In the genomic region with DNA sequence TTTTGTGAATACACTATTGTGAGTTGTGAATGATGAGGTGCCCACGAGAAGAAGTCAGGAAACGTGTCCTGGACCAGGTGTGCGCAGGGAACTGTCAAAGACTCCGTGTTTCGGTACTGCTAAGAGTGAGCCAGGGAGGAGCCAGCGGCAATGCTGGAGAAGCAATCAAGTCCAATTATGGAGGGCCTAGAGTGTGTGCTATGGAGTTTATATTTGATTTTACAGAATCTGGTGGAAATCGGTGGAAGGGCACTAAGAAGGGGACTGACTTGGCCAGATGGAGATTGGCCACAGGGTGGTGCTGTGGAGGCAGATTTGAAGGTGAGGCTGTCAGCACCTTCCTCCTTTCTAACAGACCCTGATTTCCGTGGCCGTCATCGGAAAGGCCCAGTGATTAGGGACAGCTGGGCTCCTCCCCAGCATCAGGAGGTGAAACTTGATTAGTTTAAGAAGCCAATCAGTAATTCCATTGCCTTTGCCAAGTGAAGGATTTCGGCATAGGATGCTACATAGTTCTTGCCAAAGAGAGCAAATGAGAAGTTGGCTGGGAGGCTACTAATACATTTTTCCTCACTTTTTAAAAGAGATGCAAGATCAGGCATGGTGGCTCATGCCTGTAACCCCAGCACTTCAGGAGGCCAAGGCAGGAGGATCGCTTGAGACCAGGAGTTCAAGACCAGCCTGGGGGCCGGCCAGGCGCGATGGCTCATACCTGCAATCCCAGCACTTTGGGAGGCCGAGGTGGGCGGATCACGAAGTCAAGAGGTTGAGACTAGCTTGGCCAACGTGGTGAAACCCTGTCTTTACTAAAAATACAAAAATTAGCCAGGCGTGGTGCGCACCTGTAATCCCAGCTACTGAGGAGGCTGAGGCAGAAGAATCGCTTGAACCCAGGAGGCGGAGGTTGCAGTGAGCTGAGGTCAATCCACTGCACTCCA, we compare ENCODE assay signal across 8 cellular contexts. TPM values are rescaled to one million over a fixed set of nuclear protein-coding genes. Genes with fewer than 3 reads are reported as not detected.
DNase-seq lines count a peak whose midpoint lies in the region; ATAC-seq and TF ChIP-seq lines count a peak whose summit lies in the region.

No MANE protein-coding gene starts in this region.

- H3K4me1 ChIP-seq in hepatocyte (ENCODE audit: insufficient read depth) = no peaks in the 10 kb centered on the region

- no peak overlapping the region for H3K4me3 Mint-ChIP-seq in T-helper 2 cell treated with Interferon-gamma antibody and Interleukin-4, amounts not matched to agents 5 μg/mL and 100 μg/mL, for 36 hours

- H3K27me3 Mint-ChIP-seq in T-helper 2 cell treated with Interferon-gamma antibody and Interleukin-4, amounts not matched to agents 5 μg/mL and 100 μg/mL, for 36 hours (ENCODE audit: low read depth) = no peaks in the 10 kb centered on the region

- H3K9me2 ChIP-seq in hepatocyte (replicated peaks; ENCODE audit: insufficient read depth) = no peaks in the 10 kb centered on the region

- no peak for ATAC-seq in GM18502 (IDR thresholded peaks at IDR 0.05; ENCODE audit: poor library complexity, unreplicated experiment)

- 68% methylated on average over 23 of the region's 23 CpGs for WGBS in hepatocyte (ENCODE audit: low lambda C conversion rate, missing lambda C conversion rate)

- H3K9me3 ChIP-seq in hepatocyte (ENCODE audit: low read depth) = no peaks in the 10 kb centered on the region

- H4K20me1 ChIP-seq in hepatocyte (ENCODE audit: insufficient read depth, poor library complexity, severe bottlenecking) = no peaks in the 10 kb centered on the region

- peak overlapping the region; percentile 4 for H3K27ac Mint-ChIP-seq in T-helper 2 cell treated with Interferon-gamma antibody and Interleukin-4, amounts not matched to agents 5 μg/mL and 100 μg/mL, for 36 hours

- H3K27me3 ChIP-seq in hepatocyte = no peaks in the 10 kb centered on the region

- H2AFZ ChIP-seq in hepatocyte = no peak overlapping the region

- H3K36me3 Mint-ChIP-seq in T-helper 2 cell treated with Interferon-gamma antibody and Interleukin-4, amounts not matched to agents 5 μg/mL and 100 μg/mL, for 36 hours (ENCODE audit: low read depth) = no peaks in the 10 kb centered on the region

- no peaks in the 10 kb centered on the region for H3K36me3 ChIP-seq in hepatocyte (replicated peaks; ENCODE audit: insufficient read depth, low read depth)

- TF ChIP-seq CTCF in hepatocyte (IDR thresholded peaks at IDR 0.05; ENCODE audit: poor library complexity) = peak; percentile 87

- no peaks in the 10 kb centered on the region for H3K9me3 Mint-ChIP-seq in T-helper 2 cell treated with Interferon-gamma antibody and Interleukin-4, amounts not matched to agents 5 μg/mL and 100 μg/mL, for 36 hours

- peaks cover 11% of the 10 kb centered on the region for H3K4me1 Mint-ChIP-seq in T-helper 2 cell treated with Interferon-gamma antibody and Interleukin-4, amounts not matched to agents 5 μg/mL and 100 μg/mL, for 36 hours (ENCODE audit: low read depth)

- no peak overlapping the region for H3K4me2 ChIP-seq in hepatocyte

- DNase-seq in DMS153 treated with DMSO at 0.1 percent for 48 hours (lab: John Stamatoyannopoulos, UW; ENCODE audit: unreplicated experiment) (peak; percentile 83), HCEC 1CT (peak; percentile 62), NCI-H2029 treated with DMSO at 0.1 percent for 48 hours (lab: John Stamatoyannopoulos, UW) (peak; percentile 90), amygdala (lab: John Stamatoyannopoulos, UW) (peak in 47 of 56 donors; percentile 10 to 84 (median 51)), hepatocyte (ENCODE audit: low spot score) (peak; percentile 89), skeletal muscle cell (ENCODE audit: low read depth) (peak; percentile 27)
- peak; percentile 72 for DNase-seq in T-helper 2 cell treated with Interferon-gamma antibody and Interleukin-4, amounts not matched to agents 5 μg/mL and 100 μg/mL, for 36 hours (ENCODE audit: low spot score)

- no peak overlapping the region for H3K27ac ChIP-seq in hepatocyte

- H3K4me3 ChIP-seq in hepatocyte = no peak overlapping the region
- H3K4me3 ChIP-seq in skeletal muscle cell (ENCODE audit: low read depth, low read length) = no peak overlapping the region

- H3K79me2 ChIP-seq in hepatocyte = no peaks in the 10 kb centered on the region

RNA-seq across cellular contexts. Expression of a gene that starts 7.0 kb away (rescaled TPM):
- total RNA-seq in hepatocyte = 0.43 and 0.56 TPM in 2 replicates
- 1.3 and 2.5 TPM in 2 replicates for polyA plus RNA-seq in hepatocyte

RNA-seq across cellular contexts. Expression of a gene that starts 27.7 kb away (rescaled TPM):
- 4.8 and 5.5 TPM in 2 replicates for total RNA-seq in hepatocyte
- polyA plus RNA-seq in hepatocyte = 16.8 and 20.6 TPM in 2 replicates

RNA-seq across cellular contexts. Expression of a gene that starts 28.9 kb away (rescaled TPM):
- total RNA-seq in hepatocyte = 0.30 and 1.6 TPM in 2 replicates
- 2.2 and 3.0 TPM in 2 replicates for polyA plus RNA-seq in hepatocyte

RNA-seq across cellular contexts. Expression of a gene that starts 35.8 kb away (rescaled TPM):
- 8.9 and 18.2 TPM in 2 replicates for total RNA-seq in hepatocyte
- polyA plus RNA-seq in hepatocyte = 38.7 and 40.1 TPM in 2 replicates

RNA-seq across cellular contexts. Expression of a gene that starts 48.0 kb away (rescaled TPM):
- 0.72 and 0.83 TPM in 2 replicates for total RNA-seq in hepatocyte
- 0.48 and 2.2 TPM in 2 replicates for polyA plus RNA-seq in hepatocyte

Comparison
In these comparisons a context has a peak if more than half of its experiments do, and no peak if none do; other contexts are left out.
1. DNase-seq: peak in every context shown above with its lines; median percentile 90 in NCI-H2029 treated with DMSO at 0.1 percent for 48 hours; 89 in hepatocyte; 83 in DMS153 treated with DMSO at 0.1 percent for 48 hours; 72 in T-helper 2 cell treated with Interferon-gamma antibody and Interleukin-4, amounts not matched to agents 5 μg/mL and 100 μg/mL, for 36 hours; 62 in HCEC 1CT; 51 in amygdala; 27 in skeletal muscle cell.